ENCODE assay signal across 1 cellular context in the genomic region with DNA sequence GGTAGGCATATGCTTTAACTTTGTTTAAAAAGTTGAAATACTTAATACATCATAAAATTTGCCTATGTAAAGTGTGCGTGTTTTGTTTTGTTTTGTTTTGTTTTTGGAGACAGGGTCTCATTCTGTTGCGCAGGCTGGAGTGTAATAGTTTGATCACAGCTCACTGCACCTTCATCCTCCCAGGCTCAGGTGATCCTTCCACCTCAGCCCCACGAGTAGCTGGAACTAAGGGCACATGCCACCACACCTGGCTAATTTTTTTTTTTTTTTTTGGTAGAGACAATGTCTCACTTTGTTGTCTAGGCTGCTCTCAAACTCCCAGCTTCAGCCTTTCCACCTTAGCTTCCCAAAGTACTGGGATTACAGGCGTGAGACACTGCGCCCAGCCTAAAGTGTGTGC.
TF ChIP-seq lines count a peak whose summit lies in the region.

No MANE protein-coding gene starts in this region.

TF ChIP-seq in GM23338, 12 proteins besides CTCF, POLR2A, EP300 and RAD21 (continued from another document):
- TF ChIP-seq, protein P1, sequence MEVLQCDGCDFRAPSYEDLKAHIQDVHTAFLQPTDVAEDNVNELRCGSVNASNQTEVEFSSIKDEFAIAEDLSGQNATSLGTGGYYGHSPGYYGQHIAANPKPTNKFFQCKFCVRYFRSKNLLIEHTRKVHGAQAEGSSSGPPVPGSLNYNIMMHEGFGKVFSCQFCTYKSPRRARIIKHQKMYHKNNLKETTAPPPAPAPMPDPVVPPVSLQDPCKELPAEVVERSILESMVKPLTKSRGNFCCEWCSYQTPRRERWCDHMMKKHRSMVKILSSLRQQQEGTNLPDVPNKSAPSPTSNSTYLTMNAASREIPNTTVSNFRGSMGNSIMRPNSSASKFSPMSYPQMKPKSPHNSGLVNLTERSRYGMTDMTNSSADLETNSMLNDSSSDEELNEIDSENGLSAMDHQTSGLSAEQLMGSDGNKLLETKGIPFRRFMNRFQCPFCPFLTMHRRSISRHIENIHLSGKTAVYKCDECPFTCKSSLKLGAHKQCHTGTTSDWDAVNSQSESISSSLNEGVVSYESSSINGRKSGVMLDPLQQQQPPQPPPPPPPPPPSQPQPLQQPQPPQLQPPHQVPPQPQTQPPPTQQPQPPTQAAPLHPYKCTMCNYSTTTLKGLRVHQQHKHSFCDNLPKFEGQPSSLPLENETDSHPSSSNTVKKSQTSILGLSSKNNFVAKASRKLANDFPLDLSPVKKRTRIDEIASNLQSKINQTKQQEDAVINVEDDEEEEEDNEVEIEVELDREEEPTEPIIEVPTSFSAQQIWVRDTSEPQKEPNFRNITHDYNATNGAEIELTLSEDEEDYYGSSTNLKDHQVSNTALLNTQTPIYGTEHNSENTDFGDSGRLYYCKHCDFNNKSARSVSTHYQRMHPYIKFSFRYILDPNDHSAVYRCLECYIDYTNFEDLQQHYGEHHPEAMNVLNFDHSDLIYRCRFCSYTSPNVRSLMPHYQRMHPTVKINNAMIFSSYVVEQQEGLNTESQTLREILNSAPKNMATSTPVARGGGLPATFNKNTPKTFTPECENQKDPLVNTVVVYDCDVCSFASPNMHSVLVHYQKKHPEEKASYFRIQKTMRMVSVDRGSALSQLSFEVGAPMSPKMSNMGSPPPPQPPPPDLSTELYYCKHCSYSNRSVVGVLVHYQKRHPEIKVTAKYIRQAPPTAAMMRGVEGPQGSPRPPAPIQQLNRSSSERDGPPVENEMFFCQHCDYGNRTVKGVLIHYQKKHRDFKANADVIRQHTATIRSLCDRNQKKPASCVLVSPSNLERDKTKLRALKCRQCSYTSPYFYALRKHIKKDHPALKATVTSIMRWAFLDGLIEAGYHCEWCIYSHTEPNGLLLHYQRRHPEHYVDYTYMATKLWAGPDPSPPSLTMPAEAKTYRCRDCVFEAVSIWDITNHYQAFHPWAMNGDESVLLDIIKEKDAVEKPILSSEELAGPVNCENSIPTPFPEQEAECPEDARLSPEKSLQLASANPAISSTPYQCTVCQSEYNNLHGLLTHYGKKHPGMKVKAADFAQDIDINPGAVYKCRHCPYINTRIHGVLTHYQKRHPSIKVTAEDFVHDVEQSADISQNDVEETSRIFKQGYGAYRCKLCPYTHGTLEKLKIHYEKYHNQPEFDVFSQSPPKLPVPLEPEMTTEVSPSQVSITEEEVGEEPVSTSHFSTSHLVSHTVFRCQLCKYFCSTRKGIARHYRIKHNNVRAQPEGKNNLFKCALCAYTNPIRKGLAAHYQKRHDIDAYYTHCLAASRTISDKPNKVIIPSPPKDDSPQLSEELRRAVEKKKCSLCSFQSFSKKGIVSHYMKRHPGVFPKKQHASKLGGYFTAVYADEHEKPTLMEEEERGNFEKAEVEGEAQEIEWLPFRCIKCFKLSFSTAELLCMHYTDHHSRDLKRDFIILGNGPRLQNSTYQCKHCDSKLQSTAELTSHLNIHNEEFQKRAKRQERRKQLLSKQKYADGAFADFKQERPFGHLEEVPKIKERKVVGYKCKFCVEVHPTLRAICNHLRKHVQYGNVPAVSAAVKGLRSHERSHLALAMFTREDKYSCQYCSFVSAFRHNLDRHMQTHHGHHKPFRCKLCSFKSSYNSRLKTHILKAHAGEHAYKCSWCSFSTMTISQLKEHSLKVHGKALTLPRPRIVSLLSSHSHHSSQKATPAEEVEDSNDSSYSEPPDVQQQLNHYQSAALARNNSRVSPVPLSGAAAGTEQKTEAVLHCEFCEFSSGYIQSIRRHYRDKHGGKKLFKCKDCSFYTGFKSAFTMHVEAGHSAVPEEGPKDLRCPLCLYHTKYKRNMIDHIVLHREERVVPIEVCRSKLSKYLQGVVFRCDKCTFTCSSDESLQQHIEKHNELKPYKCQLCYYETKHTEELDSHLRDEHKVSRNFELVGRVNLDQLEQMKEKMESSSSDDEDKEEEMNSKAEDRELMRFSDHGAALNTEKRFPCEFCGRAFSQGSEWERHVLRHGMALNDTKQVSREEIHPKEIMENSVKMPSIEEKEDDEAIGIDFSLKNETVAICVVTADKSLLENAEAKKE (CRISPR knock-in tag; IDR thresholded peaks at IDR 0.05), result no peak
- no peak for TF ChIP-seq POLR2AphosphoS5 (IDR thresholded peaks at IDR 0.05; ENCODE audit: low read depth)
- no peak for TF ChIP-seq ZNF114 (CRISPR knock-in tag; IDR thresholded peaks at IDR 0.05)
- no peak for TF ChIP-seq EZH2 (IDR thresholded peaks at IDR 0.05; ENCODE audit: low read depth, unreplicated experiment)
